In genomic region chr2:144552821-144553220, GRCh38 we compare ENCODE assay signal across 3 cellular contexts.
TF ChIP-seq lines count a peak whose summit lies in the region.

No MANE protein-coding gene starts in this region.

TF ChIP-seq in SK-N-SH, 30 proteins besides CTCF, POLR2A, EP300 and RAD21:
- no peak for TF ChIP-seq SIN3A (IDR thresholded peaks at IDR 0.05; ENCODE audit: borderline replicate concordance, low read depth, low read length)
- no peak for TF ChIP-seq NRF1 (IDR thresholded peaks at IDR 0.05; ENCODE audit: low read depth, low read length)
- TF ChIP-seq CHD2 (IDR thresholded peaks at IDR 0.05; ENCODE audit: low read length, partially characterized antibody): no peak
- TF ChIP-seq TAF1 (IDR thresholded peaks at IDR 0.05; ENCODE audit: borderline replicate concordance, low read depth, low read length): no peak

TF ChIP-seq in SK-N-SH treated with all-trans-retinoic acid at 6 μM for 48 hours, 23 proteins besides CTCF, POLR2A, EP300 and RAD21:
- TF ChIP-seq OSR1 (CRISPR knock-in tag; IDR thresholded peaks at IDR 0.05) (no peak), ZC3H10 (CRISPR knock-in tag; IDR thresholded peaks at IDR 0.05) (no peak), ESRRG (CRISPR knock-in tag; IDR thresholded peaks at IDR 0.05) (no peak), CSDC2 (CRISPR knock-in tag; IDR thresholded peaks at IDR 0.05) (no peak), ZFP3 (CRISPR knock-in tag; IDR thresholded peaks at IDR 0.05) (no peak), TSHZ2 (CRISPR knock-in tag; IDR thresholded peaks at IDR 0.05) (no peak), TOX (CRISPR knock-in tag; IDR thresholded peaks at IDR 0.05; ENCODE audit: borderline replicate concordance) (no peak), ZFP30 (CRISPR knock-in tag; IDR thresholded peaks at IDR 0.05) (no peak), PPARA (CRISPR knock-in tag; IDR thresholded peaks at IDR 0.05; ENCODE audit: borderline replicate concordance) (no peak), RARB (CRISPR knock-in tag; IDR thresholded peaks at IDR 0.05) (no peak), SNAI2 (CRISPR knock-in tag; IDR thresholded peaks at IDR 0.05) (no peak), ZNF70 (CRISPR knock-in tag; IDR thresholded peaks at IDR 0.05) (no peak), GLIS3 (CRISPR knock-in tag; IDR thresholded peaks at IDR 0.05) (no peak), ZNF565 (CRISPR knock-in tag; conservative IDR thresholded peaks at IDR 0.05; ENCODE audit: low read depth) (no peak), ZNF8 (CRISPR knock-in tag; IDR thresholded peaks at IDR 0.05) (no peak), ARNTL (CRISPR knock-in tag; IDR thresholded peaks at IDR 0.05; ENCODE audit: borderline replicate concordance, low read depth) (no peak), ISL1 (CRISPR knock-in tag; IDR thresholded peaks at IDR 0.05) (no peak), BACH2 (CRISPR knock-in tag; IDR thresholded peaks at IDR 0.05; ENCODE audit: borderline replicate concordance) (no peak), CREB5 (CRISPR knock-in tag; IDR thresholded peaks at IDR 0.05; ENCODE audit: low read depth) (no peak)
- TF ChIP-seq, protein P1, sequence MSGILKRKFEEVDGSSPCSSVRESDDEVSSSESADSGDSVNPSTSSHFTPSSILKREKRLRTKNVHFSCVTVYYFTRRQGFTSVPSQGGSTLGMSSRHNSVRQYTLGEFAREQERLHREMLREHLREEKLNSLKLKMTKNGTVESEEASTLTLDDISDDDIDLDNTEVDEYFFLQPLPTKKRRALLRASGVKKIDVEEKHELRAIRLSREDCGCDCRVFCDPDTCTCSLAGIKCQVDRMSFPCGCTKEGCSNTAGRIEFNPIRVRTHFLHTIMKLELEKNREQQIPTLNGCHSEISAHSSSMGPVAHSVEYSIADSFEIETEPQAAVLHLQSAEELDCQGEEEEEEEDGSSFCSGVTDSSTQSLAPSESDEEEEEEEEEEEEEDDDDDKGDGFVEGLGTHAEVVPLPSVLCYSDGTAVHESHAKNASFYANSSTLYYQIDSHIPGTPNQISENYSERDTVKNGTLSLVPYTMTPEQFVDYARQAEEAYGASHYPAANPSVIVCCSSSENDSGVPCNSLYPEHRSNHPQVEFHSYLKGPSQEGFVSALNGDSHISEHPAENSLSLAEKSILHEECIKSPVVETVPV (CRISPR knock-in tag; IDR thresholded peaks at IDR 0.05): no peak

TF ChIP-seq in IMR-90, 13 proteins besides CTCF, POLR2A, EP300 and RAD21:
- TF ChIP-seq FOS (IDR thresholded peaks at IDR 0.05; ENCODE audit: low read depth, low read length) (no peak), BHLHE40 (IDR thresholded peaks at IDR 0.05; ENCODE audit: low read depth, low read length) (no peak), MXI1 (IDR thresholded peaks at IDR 0.05; ENCODE audit: borderline replicate concordance, low read depth, low read length) (no peak), MAFK (IDR thresholded peaks at IDR 0.05; ENCODE audit: low read depth, low read length) (no peak), RCOR1 (IDR thresholded peaks at IDR 0.05; ENCODE audit: insufficient replicate concordance, low read length) (no peak), RFX5 (IDR thresholded peaks at IDR 0.05; ENCODE audit: low read depth, low read length) (no peak), CHD1 (IDR thresholded peaks at IDR 0.05; ENCODE audit: low read depth, low read length) (no peak), CEBPB (IDR thresholded peaks at IDR 0.05; ENCODE audit: low read depth, low read length) (no peak), SMC3 (IDR thresholded peaks at IDR 0.05; ENCODE audit: low read depth, low read length) (no peak), NFE2L2 (IDR thresholded peaks at IDR 0.05; ENCODE audit: low read depth, low read length) (no peak)
- TF ChIP-seq, protein P2, sequence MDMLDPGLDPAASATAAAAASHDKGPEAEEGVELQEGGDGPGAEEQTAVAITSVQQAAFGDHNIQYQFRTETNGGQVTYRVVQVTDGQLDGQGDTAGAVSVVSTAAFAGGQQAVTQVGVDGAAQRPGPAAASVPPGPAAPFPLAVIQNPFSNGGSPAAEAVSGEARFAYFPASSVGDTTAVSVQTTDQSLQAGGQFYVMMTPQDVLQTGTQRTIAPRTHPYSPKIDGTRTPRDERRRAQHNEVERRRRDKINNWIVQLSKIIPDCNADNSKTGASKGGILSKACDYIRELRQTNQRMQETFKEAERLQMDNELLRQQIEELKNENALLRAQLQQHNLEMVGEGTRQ (IDR thresholded peaks at IDR 0.05; ENCODE audit: low read depth, low read length): no peak
